Comparison of ENCODE assay signal across 8 cellular contexts in genomic region chr2:64766841-64767669, GRCh38.
DNase-seq lines count a peak whose midpoint lies in the region; ATAC-seq and TF ChIP-seq lines count a peak whose summit lies in the region.

No MANE protein-coding gene starts in this region.

- TF ChIP-seq CTCF in cardiac muscle cell (IDR thresholded peaks at IDR 0.05; ENCODE audit: low read depth, low read length) (no peak), LNCaP clone FGC (IDR thresholded peaks at IDR 0.05; ENCODE audit: control insufficient read depth, extremely low read depth, insufficient read depth) (no peak), astrocyte of the cerebellum (IDR thresholded peaks at IDR 0.05; ENCODE audit: low read depth, low read length, missing control alignments) (no peak), spleen (IDR thresholded peaks at IDR 0.05 in 8 of 11, conservative IDR thresholded peaks at IDR 0.05 in 3 of 11) (no peak)

- peak overlapping the region; percentile 48 for H3K4me3 ChIP-seq in cardiac muscle cell
- peak overlapping the region; percentile 56 for H3K4me3 ChIP-seq in LNCaP clone FGC (ENCODE audit: low read depth, low read length)
- H3K4me3 ChIP-seq in astrocyte of the cerebellum (ENCODE audit: low read depth, low read length): peak overlapping the region; percentile 52
- H3K4me3 ChIP-seq in spleen: peak overlapping the region; percentile 26 to 84 (median 61)

- intact Hi-C loops in left cardiac atrium (cut with DNase I): loop anchor here in 1 of 2 donors (5.0 kb wide), 1 partner anchor 120 kb away; no protein-coding TSS in a partner anchor
- intact Hi-C loops in spleen (cut with DNase I; ENCODE audit: low total_unique reads): no loop called here

- H3K27me3 ChIP-seq in cardiac muscle cell: no peaks in the 10 kb centered on the region
- H3K27me3 ChIP-seq in spleen (replicated peaks in 1 of 7): no peaks in the 10 kb centered on the region

- peak overlapping the region; percentile 98 for H3K27ac ChIP-seq in cardiac muscle cell
- peak overlapping the region; percentile 94 to 98 (median 96) for H3K27ac ChIP-seq in spleen

- ATAC-seq in left cardiac atrium (no peak), HG02623 (IDR thresholded peaks at IDR 0.05; ENCODE audit: unreplicated experiment) (no peak)

- in situ Hi-C loops in astrocyte of the cerebellum (cut with HindIII; ENCODE audit: low sequenced_read_pairs): loop anchor here (5.0 kb wide), 1 partner anchor 95 kb away; no protein-coding TSS in a partner anchor

- TF ChIP-seq POLR2A in spleen (IDR thresholded peaks at IDR 0.05): no peak

- 0 to 1% (median 0%) methylated on average over 13 of the region's 13 CpGs for whole genome bisulfite sequencing in spleen, 5 donors

- H3K4me1 ChIP-seq in cardiac muscle cell (ENCODE audit: low read depth): peaks cover 57% of the 10 kb centered on the region
- peaks cover 8 to 42% (median 22%) of the 10 kb centered on the region in 6 donors for H3K4me1 ChIP-seq in spleen

- H3K36me3 ChIP-seq in cardiac muscle cell (no peaks in the 10 kb centered on the region), spleen (no peaks in the 10 kb centered on the region)

- DNase-seq in cardiac muscle cell (ENCODE audit: low read depth in 1 of 2, low spot score in 1 of 2) (peak in 1 of 2 donors; percentile 60), left cardiac atrium (no peak), LNCaP clone FGC (ENCODE audit: low read depth) (no peak), astrocyte of the cerebellum (ENCODE audit: low read depth) (no peak), iris pigment epithelial cell (ENCODE audit: low read depth) (peak; percentile 60), spleen (no peak)
- DNase-seq in effector CD4-positive, alpha-beta T cell: no peak

- H3K9me3 ChIP-seq in cardiac muscle cell (ENCODE audit: low read depth) (no peaks in the 10 kb centered on the region), spleen (no peaks in the 10 kb centered on the region)
